8 cellular contexts compared by ENCODE assay signal in genomic region chr7:151051108-151051507, GRCh38.
DNase-seq lines count a peak whose midpoint lies in the region; ATAC-seq and FAIRE-seq lines count a peak whose summit lies in the region.

No MANE protein-coding gene starts in this region.

- ATAC-seq in HG02610 (IDR thresholded peaks at IDR 0.05; ENCODE audit: unreplicated experiment) (no peak), GM21619 (IDR thresholded peaks at IDR 0.05; ENCODE audit: unreplicated experiment) (no peak)

- peak; percentile 55 for DNase-seq in NCI-H146 (lab: John Stamatoyannopoulos, UW)
- DNase-seq in NCI-H146 treated with DMSO at 0.1 percent for 48 hours (lab: John Stamatoyannopoulos, UW; ENCODE audit: unreplicated experiment), result no peak
- DNase-seq in activated effector memory CD4-positive, alpha-beta T cell treated with Interleukin-2 at 50 U/mL for 16 hours, result peak; percentile 35
- peak; percentile 49 for DNase-seq in glomerular visceral epithelial cell (ENCODE audit: extremely low spot score)
- peak; percentile 72 for DNase-seq in retina
- DNase-seq in GM19239 (ENCODE audit: insufficient read length, low spot score), result no peak

- FAIRE-seq in GM19239 (lab: Jason Lieb, UNC), result no peak

Comparison
In these comparisons a context has a peak if more than half of its experiments do, and no peak if none do; other contexts are left out.
1. DNase-seq: peak in NCI-H146 (single experiment), activated effector memory CD4-positive, alpha-beta T cell treated with Interleukin-2 at 50 U/mL for 16 hours (single experiment), glomerular visceral epithelial cell (single experiment) and retina (single experiment); none in NCI-H146 treated with DMSO at 0.1 percent for 48 hours (single experiment) and GM19239 (single experiment).